Comparison of ENCODE assay signal across 15 cellular contexts in genomic region chr12:94806617-94807016, GRCh38.
A peak's percentile ranks its signal among the peaks of the same experiment; 100 is the strongest.
DNase-seq lines count a peak whose midpoint lies in the region; ATAC-seq, FAIRE-seq and TF ChIP-seq lines count a peak whose summit lies in the region.
"Had no signal": no experiment of that assay in that cellular context is flagged by ENCODE, and none has a peak within 500 bp of the region (broad histone marks: within the 10 kb centered on the region; RNA-seq: fewer than 3 reads in every experiment).

No MANE protein-coding gene starts in this region.

- H3K4me3 ChIP-seq in HEK293 (ENCODE audit: low read depth, low read length): no peak overlapping the region
- H3K4me3 ChIP-seq in HepG2 (replicated peaks in 1 of 3; ENCODE audit: insufficient read depth in 1 of 3, low read depth in 2 of 3, low read length in 3 of 3): no peak overlapping the region

- in situ Hi-C loops in HepG2 (cut with HindIII; ENCODE audit: extremely low pct_ligation_motif_present, low pct_unique_long_range_greater_than_20kb): no loop called here

- no peaks in the 10 kb centered on the region for H3K27me3 Mint-ChIP-seq in activated B cell treated with CpG ODN at 0.5 μM for 24 hours
- H3K27me3 Mint-ChIP-seq in stimulated activated naive B cell treated with anti-CD40 and anti-IgM and Interleukin-4, amounts not matched to agents 10 μg/mL and 1 μg/mL and 100 μg/mL, for 72 hours: no peaks in the 10 kb centered on the region

- TF ChIP-seq EP300 in HepG2 (IDR thresholded peaks at IDR 0.05; ENCODE audit: low read depth in 2 of 2, low read length in 2 of 2): no peak
- no peak for TF ChIP-seq EP300 in HepG2 (CRISPR knock-in tag; IDR thresholded peaks at IDR 0.05; ENCODE audit: borderline replicate concordance)

- FAIRE-seq in HepG2 (lab: Jason Lieb, UNC): no peak

- CTCF ChIA-PET in HEK293 (lab: Yijun Ruan, JAX) (interaction anchor here (0.7 kb wide), 1 partner anchor 44 kb away, joined by 3 read pairs; no protein-coding TSS in a partner anchor), activated B cell treated with CpG ODN at 0.5 μM for 24 hours (lab: Charles Lee) (interaction anchor here (0.9 kb wide), 1 partner anchor 11 kb away, joined by 3 read pairs; no protein-coding TSS in a partner anchor), HepG2 (lab: Yijun Ruan, JAX; ENCODE audit: low intra/inter-chr PET ratio, low total read pairs) (no interaction called here)

- H3K27ac Mint-ChIP-seq in activated B cell treated with CpG ODN at 0.5 μM for 24 hours: peak overlapping the region; percentile 38
- H3K27ac Mint-ChIP-seq in stimulated activated naive B cell treated with anti-CD40 and anti-IgM and Interleukin-4, amounts not matched to agents 10 μg/mL and 1 μg/mL and 100 μg/mL, for 72 hours: peak overlapping the region; percentile 37

- peaks cover 0 to 9% of the 10 kb centered on the region in 2 experiments; a peak in 3 of 5 replicates for H3K27me3 ChIP-seq in HepG2 (ENCODE audit: control insufficient read depth in 1 of 2, insufficient read depth in 2 of 2, low read length in 2 of 2)
- H3K27me3 ChIP-seq: BE2C had no signal

- POLR2A ChIA-PET in HEK293 (lab: Yijun Ruan, JAX): no interaction called here
- POLR2A ChIA-PET in activated B cell treated with CpG ODN at 0.5 μM for 24 hours (lab: Charles Lee): interaction anchor here (1.9 kb wide), 1 partner anchor 11 kb away, joined by 8 read pairs; no protein-coding TSS in a partner anchor
- POLR2A ChIA-PET in HepG2 (lab: Yijun Ruan, JAX): no interaction called here

- H3K79me2 ChIP-seq in HepG2 (ENCODE audit: insufficient read depth, low read length): no peaks in the 10 kb centered on the region

- TF ChIP-seq CTCF in HEK293 (tag by site-specific recombination; IDR thresholded peaks at IDR 0.05) (no peak), activated B cell treated with CpG ODN at 0.5 μM for 24 hours (IDR thresholded peaks at IDR 0.05) (no peak), HepG2 (CRISPR knock-in tag; IDR thresholded peaks at IDR 0.05) (no peak)

- H3K9me3 ChIP-seq in HEK293 (ENCODE audit: control insufficient read depth, insufficient read depth, low read depth, low read length) (no peaks in the 10 kb centered on the region), HepG2 (ENCODE audit: low read length) (no peaks in the 10 kb centered on the region)
- H3K9me3 ChIP-seq: BE2C had no signal

- no peak overlapping the region for H3K27ac ChIP-seq in HEK293 (ENCODE audit: extremely low read depth, low read depth, low read length)
- H3K27ac ChIP-seq in HepG2 (ENCODE audit: extremely low read length, insufficient read depth, low read length): no peak overlapping the region

- no peak overlapping the region for H3K9ac ChIP-seq in HepG2 (ENCODE audit: insufficient read depth, low read depth, low read length)

- 41% methylated on average over 6 of the region's 6 CpGs for WGBS in HepG2 (ENCODE audit: low lambda C conversion rate)

- peaks cover 51% of the 10 kb centered on the region for H3K36me3 Mint-ChIP-seq in activated B cell treated with CpG ODN at 0.5 μM for 24 hours (ENCODE audit: low read depth)
- H3K36me3 Mint-ChIP-seq in stimulated activated naive B cell treated with anti-CD40 and anti-IgM and Interleukin-4, amounts not matched to agents 10 μg/mL and 1 μg/mL and 100 μg/mL, for 72 hours: peaks cover 30 to 57% of the 10 kb centered on the region in 2 donors

- H2AFZ ChIP-seq in HepG2 (ENCODE audit: low read length): no peak overlapping the region

- intact Hi-C loops in activated B cell treated with CpG ODN at 0.5 μM for 24 hours (cut with micrococcal nuclease) (loop anchor here (1.0 kb wide), 1 partner anchor 10 kb away; no protein-coding TSS in a partner anchor), HepG2 (cut with micrococcal nuclease; ENCODE audit: unreplicated experiment) (no loop called here)

- no peak for ATAC-seq in activated B cell treated with CpG ODN at 0.5 μM for 24 hours (ENCODE audit: low read depth)
- ATAC-seq in esophagus mucosa: peak; percentile 63
- no peak for ATAC-seq in stimulated activated naive B cell treated with anti-CD40 and anti-IgM and Interleukin-4, amounts not matched to agents 10 μg/mL and 1 μg/mL and 100 μg/mL, for 72 hours (replicated peaks)
- ATAC-seq in HepG2: no peak
- ATAC-seq in GM21367 (IDR thresholded peaks at IDR 0.05; ENCODE audit: unreplicated experiment): no peak

- no peak for TF ChIP-seq POLR2A in HepG2 (IDR thresholded peaks at IDR 0.05; ENCODE audit: insufficient read depth in 1 of 2, low read depth in 2 of 2, low read length in 2 of 2)

- DNase-seq in activated B cell treated with CpG ODN at 0.5 μM for 24 hours: no peak
- DNase-seq in stimulated activated naive B cell treated with anti-CD40 and anti-IgM and Interleukin-4, amounts not matched to agents 10 μg/mL and 1 μg/mL and 100 μg/mL, for 72 hours: no peak
- no peak for DNase-seq in NCI-H1105 treated with DMSO at 0.1 percent for 48 hours (lab: John Stamatoyannopoulos, UW)
- no peak for DNase-seq in HepG2 (ENCODE audit: low spot score)
- DNase-seq: BE2C, DMS 273 treated with DMSO at 0.1 percent for 48 hours, EL, H7, IMR-90, NCI-H2107, NCI-H345, SHP77 treated with DMSO at 0.1 percent for 48 hours had no signal

- H3K36me3 ChIP-seq in HEK293 (ENCODE audit: control insufficient read depth in 2 of 2, insufficient read depth in 1 of 2, low read length in 2 of 2) (no peaks in the 10 kb centered on the region), HepG2 (replicated peaks in 1 of 2; ENCODE audit: control insufficient read depth in 1 of 2, insufficient read depth in 2 of 2, low read length in 2 of 2) (no peaks in the 10 kb centered on the region)
- H3K36me3 ChIP-seq: BE2C had no signal

- peaks cover 13% of the 10 kb centered on the region for H3K9me3 Mint-ChIP-seq in activated B cell treated with CpG ODN at 0.5 μM for 24 hours
- peaks cover 7 to 12% of the 10 kb centered on the region in 2 donors for H3K9me3 Mint-ChIP-seq in stimulated activated naive B cell treated with anti-CD40 and anti-IgM and Interleukin-4, amounts not matched to agents 10 μg/mL and 1 μg/mL and 100 μg/mL, for 72 hours

- no peak overlapping the region for H3K4me3 Mint-ChIP-seq in activated B cell treated with CpG ODN at 0.5 μM for 24 hours
- no peak overlapping the region for H3K4me3 Mint-ChIP-seq in stimulated activated naive B cell treated with anti-CD40 and anti-IgM and Interleukin-4, amounts not matched to agents 10 μg/mL and 1 μg/mL and 100 μg/mL, for 72 hours

- no peaks in the 10 kb centered on the region for H3K4me1 ChIP-seq in HEK293 (ENCODE audit: control insufficient read depth, insufficient read depth, low read length)
- H3K4me1 ChIP-seq in HepG2 (ENCODE audit: insufficient read depth, low read length): no peaks in the 10 kb centered on the region
- H3K4me1 ChIP-seq: BE2C had no signal

- no TSS peak for BruUV-seq in HepG2 (replicated peaks; lab: Mats Ljungman, UMichigan)

- TF ChIP-seq RAD21 in HepG2 (CRISPR knock-in tag; IDR thresholded peaks at IDR 0.05): no peak

- H4K20me1 ChIP-seq in HepG2 (ENCODE audit: insufficient read depth, low read length): no peaks in the 10 kb centered on the region

- no peak overlapping the region for H3K4me2 ChIP-seq in HepG2 (ENCODE audit: low read depth, low read length)

- H3K4me1 Mint-ChIP-seq in activated B cell treated with CpG ODN at 0.5 μM for 24 hours: peaks cover 60% of the 10 kb centered on the region
- H3K4me1 Mint-ChIP-seq in stimulated activated naive B cell treated with anti-CD40 and anti-IgM and Interleukin-4, amounts not matched to agents 10 μg/mL and 1 μg/mL and 100 μg/mL, for 72 hours: peaks cover 21 to 55% of the 10 kb centered on the region in 2 donors

TF ChIP-seq in HEK293, 187 proteins besides CTCF, POLR2A, EP300 and RAD21 (continues in another document):
- TF ChIP-seq ZNF169 (tag by site-specific recombination; IDR thresholded peaks at IDR 0.05): no peak
- TF ChIP-seq ZNF211 (tag by site-specific recombination; IDR thresholded peaks at IDR 0.05; ENCODE audit: low read depth): peak; percentile 70

TF ChIP-seq in HepG2, 621 proteins besides CTCF, POLR2A, EP300 and RAD21 (continues in another document):
- no peak for TF ChIP-seq SNAI1 (CRISPR knock-in tag; IDR thresholded peaks at IDR 0.05; ENCODE audit: borderline replicate concordance)
- TF ChIP-seq RFX5 (IDR thresholded peaks at IDR 0.05; ENCODE audit: low read depth, low read length): no peak
- no peak for TF ChIP-seq ZNF710 (CRISPR knock-in tag; IDR thresholded peaks at IDR 0.05; ENCODE audit: borderline replicate concordance)
- no peak for TF ChIP-seq ZSCAN21 (CRISPR knock-in tag; IDR thresholded peaks at IDR 0.05; ENCODE audit: borderline replicate concordance)
- TF ChIP-seq JDP2 (CRISPR knock-in tag; IDR thresholded peaks at IDR 0.05; ENCODE audit: borderline replicate concordance): no peak

Comparison
In these comparisons a context has a peak if more than half of its experiments do, and no peak if none do; other contexts are left out.
1. Of the 63 proteins assayed by ChIP-seq in both HepG2 and HEK293: peak only in HepG2: none; only in HEK293: PRDM10; in both: none; in neither: 62.